1 cellular context compared by ENCODE assay signal in genomic region chr13:112916296-112916695, GRCh38.
TF ChIP-seq lines count a peak whose summit lies in the region.

No MANE protein-coding gene starts in this region.

TF ChIP-seq in H1, 55 proteins besides CTCF, POLR2A, EP300 and RAD21:
- TF ChIP-seq NANOG (IDR thresholded peaks at IDR 0.05; ENCODE audit: insufficient read depth, low read depth, low read length, poor library complexity, severe bottlenecking) = no peak
- TF ChIP-seq E2F6 (IDR thresholded peaks at IDR 0.05) = no peak
- TF ChIP-seq TAF1 (IDR thresholded peaks at IDR 0.05; ENCODE audit: low read depth, low read length) = no peak
- no peak for TF ChIP-seq YY1 (IDR thresholded peaks at IDR 0.05; ENCODE audit: low read depth, low read length)
- TF ChIP-seq TBP (IDR thresholded peaks at IDR 0.05; ENCODE audit: low read depth, low read length) = no peak
- TF ChIP-seq PHF8 (conservative IDR thresholded peaks at IDR 0.05; ENCODE audit: low read depth, low read length) = no peak
- no peak for TF ChIP-seq POLR2AphosphoS5 (IDR thresholded peaks at IDR 0.05; ENCODE audit: low read depth, low read length)
- no peak for TF ChIP-seq KDM4A (IDR thresholded peaks at IDR 0.05; ENCODE audit: low read depth, low read length, severe bottlenecking)
- TF ChIP-seq JUND (IDR thresholded peaks at IDR 0.05; ENCODE audit: low read length) = no peak
- no peak for TF ChIP-seq SUZ12 (IDR thresholded peaks at IDR 0.05; ENCODE audit: low read length)
- TF ChIP-seq CEBPB (IDR thresholded peaks at IDR 0.05; ENCODE audit: low read depth, low read length) = no peak
